In the genomic region with DNA sequence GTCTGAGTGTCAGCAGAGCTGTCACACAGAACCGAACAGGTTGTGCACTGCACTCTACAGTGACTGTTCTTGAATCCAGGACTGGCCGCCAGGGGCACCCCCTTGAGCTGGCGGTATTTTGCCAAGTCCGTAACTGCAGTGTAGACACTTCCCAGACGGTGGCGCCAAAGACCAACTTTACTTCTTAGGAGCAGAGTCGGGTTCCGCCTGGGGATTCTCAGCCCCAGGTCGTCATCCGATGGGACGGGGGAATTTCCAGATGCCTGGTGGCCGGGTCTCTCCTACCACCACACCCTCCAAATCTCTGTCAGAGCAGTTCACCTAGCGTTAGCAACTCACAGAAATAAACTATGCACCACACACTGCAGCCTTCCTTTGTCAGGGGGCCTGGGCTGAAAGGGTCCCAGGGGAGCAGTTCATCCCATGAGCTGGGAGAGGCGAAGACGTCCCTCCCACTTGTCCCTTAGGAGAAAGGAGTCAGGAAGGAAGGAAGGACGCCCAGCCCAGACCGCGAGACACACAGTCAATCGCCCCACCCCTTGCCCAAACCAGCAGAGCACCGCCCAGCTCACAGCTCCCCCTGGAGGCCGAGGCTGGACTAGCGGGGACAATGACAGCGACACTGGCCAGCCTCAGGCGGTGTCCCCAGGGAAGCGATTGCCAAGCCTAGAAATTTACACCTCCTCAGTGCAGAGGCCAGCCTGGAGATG, we compare ENCODE assay signal across 8 cellular contexts. TPM values are rescaled to one million over a fixed set of nuclear protein-coding genes. Genes with fewer than 3 reads are reported as not detected.
DNase-seq lines count a peak whose midpoint lies in the region; ATAC-seq, FAIRE-seq and TF ChIP-seq lines count a peak whose summit lies in the region.

No MANE protein-coding gene starts in this region.

- H3K27me3 ChIP-seq in right atrium auricular region (no peaks in the 10 kb centered on the region), psoas muscle (ENCODE audit: insufficient read depth in 3 of 3, low read length in 2 of 3) (no peaks in the 10 kb centered on the region)

- FAIRE-seq in urothelium cell line (lab: Jason Lieb, UNC): peak; percentile 59

- H3K9me3 ChIP-seq in right atrium auricular region (no peaks in the 10 kb centered on the region), psoas muscle (no peaks in the 10 kb centered on the region)

- intact Hi-C loops in psoas muscle (cut with DNase I): loop anchor here (2.0 to 10.0 kb wide), 5 partner anchors 41 to 414 kb away; a partner anchor contains a TSS

- in situ Hi-C loops in GM13976 (cut with MboI; ENCODE audit: low sequenced_read_pairs, unreplicated experiment): no loop called here

- H3K36me3 ChIP-seq in right atrium auricular region (no peaks in the 10 kb centered on the region), psoas muscle (ENCODE audit: insufficient read depth in 1 of 2, low read depth in 1 of 2) (no peaks in the 10 kb centered on the region)

- H3K4me1 ChIP-seq in right atrium auricular region: peaks cover 0 to 12% of the 10 kb centered on the region in 2 donors
- peaks cover 3% of the 10 kb centered on the region for H3K4me1 ChIP-seq in psoas muscle

- H3K27ac ChIP-seq in right atrium auricular region (peak overlapping the region; percentile 91 to 97), psoas muscle (peak overlapping the region; percentile 87)

- ATAC-seq in HG02885 (IDR thresholded peaks at IDR 0.05; ENCODE audit: poor library complexity, unreplicated experiment) (peak; percentile 73), psoas muscle (peak; percentile 94 to 97 (median 96))

- peak overlapping the region; percentile 33 to 49 for H3K4me3 ChIP-seq in right atrium auricular region
- H3K4me3 ChIP-seq in psoas muscle: peak overlapping the region; percentile 58

- DNase-seq in GM13976 (ENCODE audit: low spot score) (peak; percentile 92), NCI-H146 treated with DMSO at 0.1 percent for 48 hours (lab: John Stamatoyannopoulos, UW; ENCODE audit: unreplicated experiment) (peak; percentile 56), T-helper 1 cell (peak; percentile 90 to 99 (median 95)), amygdala (lab: John Stamatoyannopoulos, UW) (peak; percentile 39 to 97 (median 84)), right atrium auricular region (ENCODE audit: low spot score) (peak; percentile 98), psoas muscle (peak; percentile 94 to 96), urothelium cell line (ENCODE audit: low spot score) (peak; percentile 93)

- 0 to 1% (median 1%) methylated on average over 25 of the region's 25 CpGs for WGBS in psoas muscle, 3 donors

- TF ChIP-seq CTCF in GM13976 (IDR thresholded peaks at IDR 0.05; ENCODE audit: borderline replicate concordance, control extremely low read depth, extremely low read depth, insufficient read depth, missing control alignments) (peak; percentile 98), right atrium auricular region (IDR thresholded peaks at IDR 0.05) (peak; percentile 73 to 78), psoas muscle (IDR thresholded peaks at IDR 0.05) (peak; percentile 84)

RNA-seq across cellular contexts. Expression of a gene that starts 7.4 kb away (rescaled TPM):
- total RNA-seq in right atrium auricular region: 10 to 100 TPM; 43.9 to 66.9 TPM
- total RNA-seq in psoas muscle: 10 to 100 TPM; 34.1 to 58.1 (median 49.5) TPM
- 10 to 100 TPM; 16.5 to 27.4 (median 20.6) TPM for polyA plus RNA-seq in psoas muscle

RNA-seq across cellular contexts. Expression of a gene that starts 37.9 kb away (rescaled TPM):
- total RNA-seq in right atrium auricular region (not detected), psoas muscle (not detected)
- not detected for polyA plus RNA-seq in psoas muscle

RNA-seq across cellular contexts. Expression of a gene that starts 40.3 kb away (rescaled TPM):
- total RNA-seq in right atrium auricular region: 10 to 100 TPM; 79.7 to 95.7 TPM
- 100 to 1,000 TPM in 1 of 4 donors, 10 to 100 TPM in 3; 81.2 to 104 (median 87.3) TPM for total RNA-seq in psoas muscle
- 10 to 100 TPM; 60.2 to 92.4 (median 62.8) TPM for polyA plus RNA-seq in psoas muscle

RNA-seq across cellular contexts. Expression of a gene that starts 41.1 kb away (rescaled TPM):
- total RNA-seq in right atrium auricular region: 10 to 100 TPM; 24.5 to 31.6 TPM
- 10 to 100 TPM; 22.1 to 26.5 (median 26.0) TPM for total RNA-seq in psoas muscle
- 10 to 100 TPM; 17.7 to 44.7 (median 18.9) TPM for polyA plus RNA-seq in psoas muscle

Comparison
In these comparisons a context has a peak if more than half of its experiments do, and no peak if none do; other contexts are left out.
1. Peak in every context shown above with its lines: DNase-seq, ATAC-seq, H3K4me3 ChIP-seq and H3K27ac ChIP-seq.